In genomic region chr3:73024836-73025235, GRCh38 we compare ENCODE assay signal across 15 cellular contexts. TPM values are rescaled to one million over a fixed set of nuclear protein-coding genes. Genes with fewer than 3 reads are reported as not detected.
DNase-seq lines count a peak whose midpoint lies in the region; ATAC-seq and TF ChIP-seq lines count a peak whose summit lies in the region.
"Had no signal": no experiment of that assay in that cellular context is flagged by ENCODE, and none has a peak within 500 bp of the region (broad histone marks: within the 10 kb centered on the region; RNA-seq: fewer than 3 reads in every experiment).

No MANE protein-coding gene starts in this region.

- H3K23ac ChIP-seq in mesendoderm (ENCODE audit: low read length) = no peak overlapping the region

- H3K27ac ChIP-seq in CD4-positive, alpha-beta T cell (ENCODE audit: low read depth, low read length) = no peak overlapping the region
- H3K27ac ChIP-seq in caudate nucleus (ENCODE audit: low read depth, low read length) (peak overlapping the region; percentile 90), mesendoderm (ENCODE audit: low read depth, low read length) (no peak overlapping the region), testis (no peak overlapping the region)
- H3K27ac ChIP-seq: parathyroid adenoma, uterus had no signal

- H3K4me1 Mint-ChIP-seq in CD4-positive, alpha-beta T cell (ENCODE audit: low read depth) = peaks cover 82% of the 10 kb centered on the region

- H3K4me1 ChIP-seq in mesendoderm (ENCODE audit: control insufficient read depth, low read depth, low read length) = peaks cover 3% of the 10 kb centered on the region
- peaks cover 11% of the 10 kb centered on the region for H3K4me1 ChIP-seq in testis
- H3K4me1 ChIP-seq in HAP-1 = peaks cover 7% of the 10 kb centered on the region

- no peak overlapping the region for H2BK5ac ChIP-seq in mesendoderm (ENCODE audit: low read length)

- H3K79me2 ChIP-seq in mesendoderm (ENCODE audit: control insufficient read depth, insufficient read depth, low read length) = peaks cover 85% of the 10 kb centered on the region

- H3K4me2 ChIP-seq in mesendoderm (ENCODE audit: low read length) = no peak overlapping the region

- no peak overlapping the region for H3K9ac ChIP-seq in mesendoderm (ENCODE audit: low read length)
- H3K9ac ChIP-seq: parathyroid adenoma had no signal

- H3K4ac ChIP-seq in mesendoderm (ENCODE audit: low read depth, low read length) = no peak overlapping the region

- intact Hi-C loops in CD4-positive, alpha-beta T cell (cut with DNase I, micrococcal nuclease) = no loop called here
- intact Hi-C loops in testis (cut with DNase I; ENCODE audit: low total_unique reads) = no loop called here

- peaks cover 2% of the 10 kb centered on the region for H3K79me1 ChIP-seq in mesendoderm (ENCODE audit: low read length)

- no peak overlapping the region for H2BK120ac ChIP-seq in mesendoderm (ENCODE audit: low read depth, low read length)

- peaks cover 5% of the 10 kb centered on the region for H3K36me3 Mint-ChIP-seq in CD4-positive, alpha-beta T cell (ENCODE audit: low read depth)

- TF ChIP-seq CTCF in CD4-positive, alpha-beta T cell (IDR thresholded peaks at IDR 0.05) = no peak
- no peak for TF ChIP-seq CTCF in testis (IDR thresholded peaks at IDR 0.05)

- H3K9me3 ChIP-seq in CD4-positive, alpha-beta T cell (ENCODE audit: control insufficient read depth, low read length) = no peaks in the 10 kb centered on the region
- H3K9me3 ChIP-seq in testis = no peaks in the 10 kb centered on the region
- no peaks in the 10 kb centered on the region for H3K9me3 ChIP-seq in HAP-1
- H3K9me3 ChIP-seq: uterus had no signal

- CTCF ChIA-PET in CD4-positive, alpha-beta T cell (lab: Charles Lee) = no interaction called here

- no peak overlapping the region for H2AK5ac ChIP-seq in mesendoderm (ENCODE audit: low read length)

- no peaks in the 10 kb centered on the region for H3K9me3 Mint-ChIP-seq in CD4-positive, alpha-beta T cell
- H3K9me3 Mint-ChIP-seq: activated T-helper 2 cell treated with anti-CD3 and anti-CD28 coated beads, Interferon-gamma antibody, Interleukin-2, Interleukin-4, amounts not matched to agents 10 μg/mL and 5 μg/mL and 100 μg/mL, durations not matched to agents 14 hours and 24 hours and 36 hours had no signal

- H3K4me3 ChIP-seq in mesendoderm (ENCODE audit: low read length) (no peak overlapping the region), testis (no peak overlapping the region), HAP-1 (no peak overlapping the region)
- H3K4me3 ChIP-seq: uterus had no signal

- no peak overlapping the region for H2BK15ac ChIP-seq in mesendoderm (replicated peaks; ENCODE audit: low read depth)

- no peaks in the 10 kb centered on the region for H3K36me3 ChIP-seq in mesendoderm (ENCODE audit: control insufficient read depth, insufficient read depth, low read length)
- H3K36me3 ChIP-seq in testis (ENCODE audit: low read depth, missing control alignments) = no peaks in the 10 kb centered on the region
- H3K36me3 ChIP-seq in HAP-1 (replicated peaks) = no peaks in the 10 kb centered on the region; the same call in none of the 2 replicates
- H3K36me3 ChIP-seq: uterus had no signal

- ATAC-seq in CD4-positive, alpha-beta T cell (ENCODE audit: poor library complexity) = no peak
- ATAC-seq in GM19467 (IDR thresholded peaks at IDR 0.05; ENCODE audit: unreplicated experiment) = no peak

- peak overlapping the region; percentile 5 for H3K27ac Mint-ChIP-seq in CD4-positive, alpha-beta T cell

- peak overlapping the region; percentile 11 for H3K4me3 Mint-ChIP-seq in CD4-positive, alpha-beta T cell

- no peaks in the 10 kb centered on the region for H3K27me3 Mint-ChIP-seq in CD4-positive, alpha-beta T cell

- no peaks in the 10 kb centered on the region for H3K27me3 ChIP-seq in CD4-positive, alpha-beta T cell (ENCODE audit: control insufficient read depth, insufficient read depth, low read length)
- H3K27me3 ChIP-seq in mesendoderm (ENCODE audit: insufficient read depth, low read length, poor library complexity) = no peaks in the 10 kb centered on the region
- H3K27me3 ChIP-seq in testis = no peaks in the 10 kb centered on the region
- no peaks in the 10 kb centered on the region for H3K27me3 ChIP-seq in HAP-1 (ENCODE audit: low read depth)
- H3K27me3 ChIP-seq: uterus had no signal

- no peak overlapping the region for H3K56ac ChIP-seq in mesendoderm (ENCODE audit: low read length)

- no peak overlapping the region for H4K8ac ChIP-seq in mesendoderm (ENCODE audit: low read depth, low read length)

- no peak for DNase-seq in CD4-positive, alpha-beta T cell
- DNase-seq in HT-29 (ENCODE audit: low spot score) (peak; percentile 54), caudate nucleus (lab: John Stamatoyannopoulos, UW) (no peak), mesendoderm (peak; percentile 67), NCI-H2081 treated with DMSO at 0.1 percent for 48 hours (lab: John Stamatoyannopoulos, UW) (no peak), testis (no peak), HAP-1 (ENCODE audit: low spot score in 2 of 2) (no peak)
- DNase-seq: amniotic stem cell, DMS153, head of caudate nucleus, NCI-H774, uterus had no signal

- in situ Hi-C loops in HAP-1 (cut with MboI; ENCODE audit: low sequenced_read_pairs) = no loop called here

- H4K5ac ChIP-seq in mesendoderm (ENCODE audit: low read length) = no peak overlapping the region

- H3K18ac ChIP-seq in mesendoderm (ENCODE audit: low read length) = peak overlapping the region; percentile 68

- POLR2A ChIA-PET in CD4-positive, alpha-beta T cell (lab: Charles Lee) = interaction anchor here (0.6 kb wide), 1 partner anchor 60 kb away, joined by 3 read pairs; no protein-coding TSS in a partner anchor

- TF ChIP-seq POLR2A in testis (IDR thresholded peaks at IDR 0.05) = no peak

RNA-seq across cellular contexts. Expression of gene PPP4R2, which starts 28.2 kb away (rescaled TPM):
- 10 to 100 TPM; 67.8 to 80.3 TPM for total RNA-seq in CD4-positive, alpha-beta T cell
- total RNA-seq in HT-29 (2014; rRNA removed; shearing (Covaris generic)) = 11.9 and 19.9 TPM in 2 replicates
- 63.4 TPM for polyA plus RNA-seq in mesendoderm (2013, experiment 1 of 2)
- 61.6 TPM for polyA plus RNA-seq in mesendoderm (2013, experiment 2 of 2)
- total RNA-seq in testis = 10 to 100 TPM; 67.7 to 68.2 TPM
- 38.1 TPM for polyA plus RNA-seq in testis (ENCODE audit: insufficient read depth, low read depth, low replicate concordance)

RNA-seq across cellular contexts. Expression of gene EBLN2, which starts 36.6 kb away (rescaled TPM):
- 10 to 100 TPM; 14.8 to 16.0 TPM for total RNA-seq in CD4-positive, alpha-beta T cell
- 2.7 and 3.6 TPM in 2 replicates for total RNA-seq in HT-29 (2014; rRNA removed; shearing (Covaris generic))
- polyA plus RNA-seq in mesendoderm (2013, experiment 1 of 2) = 2.6 TPM
- 2.4 TPM for polyA plus RNA-seq in mesendoderm (2013, experiment 2 of 2)
- total RNA-seq in testis = 10 to 100 TPM; 10.5 to 12.8 TPM
- 1.9 TPM for polyA plus RNA-seq in testis (ENCODE audit: insufficient read depth, low read depth, low replicate concordance)

Comparison
In these comparisons a context has a peak if more than half of its experiments do, and no peak if none do; other contexts are left out.
1. DNase-seq: peak in HT-29 (single experiment) and mesendoderm (single experiment); none in CD4-positive, alpha-beta T cell (0 of 10), caudate nucleus (0 of 61), NCI-H2081 treated with DMSO at 0.1 percent for 48 hours (single experiment), testis (single experiment) and HAP-1 (0 of 2).